In the genomic region with DNA sequence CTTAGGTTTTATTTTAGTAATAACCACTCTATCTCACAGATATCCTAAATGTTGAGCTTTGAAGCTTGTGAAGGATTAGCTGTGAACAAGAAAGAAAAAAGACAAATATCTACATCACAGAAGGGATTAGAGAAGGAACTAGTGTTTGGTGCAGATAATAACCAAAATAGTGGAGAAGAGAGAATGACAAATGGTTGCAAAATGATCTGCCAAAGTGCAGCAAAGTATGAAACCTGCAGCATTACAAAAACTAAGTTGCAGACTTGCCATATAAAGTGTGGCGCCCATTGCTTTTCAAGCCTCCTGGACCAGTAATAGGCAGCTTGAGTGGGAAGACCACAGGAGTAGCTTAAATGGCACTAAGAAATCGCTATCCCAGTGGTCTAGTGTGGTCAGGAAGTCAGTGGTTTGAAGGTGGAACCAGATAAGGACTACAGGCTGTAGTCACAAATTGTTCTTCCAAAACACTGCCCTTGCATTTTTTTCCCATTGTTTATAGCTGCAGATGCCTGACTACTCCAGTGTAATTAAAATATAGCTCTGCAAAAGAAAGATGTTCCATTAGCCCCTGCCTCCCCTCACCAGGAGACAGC, we compare ENCODE assay signal across 2 cellular contexts.
TF ChIP-seq lines count a peak whose summit lies in the region.

No MANE protein-coding gene starts in this region.

TF ChIP-seq in endothelial cell of umbilical vein, 7 proteins besides CTCF, POLR2A, EP300 and RAD21:
- TF ChIP-seq, protein P1, sequence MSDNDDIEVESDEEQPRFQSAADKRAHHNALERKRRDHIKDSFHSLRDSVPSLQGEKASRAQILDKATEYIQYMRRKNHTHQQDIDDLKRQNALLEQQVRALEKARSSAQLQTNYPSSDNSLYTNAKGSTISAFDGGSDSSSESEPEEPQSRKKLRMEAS (IDR thresholded peaks at IDR 0.05; ENCODE audit: insufficient read depth, insufficient read length), result no peak
- no peak for TF ChIP-seq MYC (IDR thresholded peaks at IDR 0.05; ENCODE audit: low read depth, low read length)
- no peak for TF ChIP-seq GATA2 (IDR thresholded peaks at IDR 0.05; ENCODE audit: insufficient read depth, insufficient read length, low read depth, low read length)
- TF ChIP-seq FOS (IDR thresholded peaks at IDR 0.05; ENCODE audit: borderline replicate concordance, insufficient read depth, low read length), result no peak
- no peak for TF ChIP-seq JUN (IDR thresholded peaks at IDR 0.05; ENCODE audit: borderline replicate concordance, insufficient read depth, insufficient read length, low read depth)
- no peak for TF ChIP-seq EZH2 (IDR thresholded peaks at IDR 0.05; ENCODE audit: borderline replicate concordance, low read depth, low read length, severe bottlenecking)
- TF ChIP-seq POLR2AphosphoS5 (IDR thresholded peaks at IDR 0.05; ENCODE audit: insufficient read depth, low read depth, low read length), result no peak

TF ChIP-seq in WTC11, 78 proteins besides CTCF, POLR2A, EP300 and RAD21:
- no peak for TF ChIP-seq ZBTB21 (CRISPR knock-in tag; IDR thresholded peaks at IDR 0.05; ENCODE audit: borderline replicate concordance)
- TF ChIP-seq ZNF396 (CRISPR knock-in tag; IDR thresholded peaks at IDR 0.05; ENCODE audit: borderline replicate concordance), result no peak
- TF ChIP-seq, protein P2, sequence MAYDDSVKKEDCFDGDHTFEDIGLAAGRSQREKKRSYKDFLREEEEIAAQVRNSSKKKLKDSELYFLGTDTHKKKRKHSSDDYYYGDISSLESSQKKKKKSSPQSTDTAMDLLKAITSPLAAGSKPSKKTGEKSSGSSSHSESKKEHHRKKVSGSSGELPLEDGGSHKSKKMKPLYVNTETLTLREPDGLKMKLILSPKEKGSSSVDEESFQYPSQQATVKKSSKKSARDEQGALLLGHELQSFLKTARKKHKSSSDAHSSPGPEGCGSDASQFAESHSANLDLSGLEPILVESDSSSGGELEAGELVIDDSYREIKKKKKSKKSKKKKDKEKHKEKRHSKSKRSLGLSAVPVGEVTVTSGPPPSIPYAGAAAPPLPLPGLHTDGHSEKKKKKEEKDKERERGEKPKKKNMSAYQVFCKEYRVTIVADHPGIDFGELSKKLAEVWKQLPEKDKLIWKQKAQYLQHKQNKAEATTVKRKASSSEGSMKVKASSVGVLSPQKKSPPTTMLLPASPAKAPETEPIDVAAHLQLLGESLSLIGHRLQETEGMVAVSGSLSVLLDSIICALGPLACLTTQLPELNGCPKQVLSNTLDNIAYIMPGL (CRISPR knock-in tag; IDR thresholded peaks at IDR 0.05), result no peak
- TF ChIP-seq, protein P3, sequence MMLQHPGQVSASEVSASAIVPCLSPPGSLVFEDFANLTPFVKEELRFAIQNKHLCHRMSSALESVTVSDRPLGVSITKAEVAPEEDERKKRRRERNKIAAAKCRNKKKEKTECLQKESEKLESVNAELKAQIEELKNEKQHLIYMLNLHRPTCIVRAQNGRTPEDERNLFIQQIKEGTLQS (CRISPR knock-in tag; conservative IDR thresholded peaks at IDR 0.05), result no peak
- TF ChIP-seq FOXJ3 (CRISPR knock-in tag; IDR thresholded peaks at IDR 0.05; ENCODE audit: borderline replicate concordance), result no peak
- TF ChIP-seq ZNF416 (CRISPR knock-in tag; IDR thresholded peaks at IDR 0.05), result no peak
- TF ChIP-seq KAT7 (CRISPR knock-in tag; IDR thresholded peaks at IDR 0.05; ENCODE audit: borderline replicate concordance), result no peak
- TF ChIP-seq, protein P4, sequence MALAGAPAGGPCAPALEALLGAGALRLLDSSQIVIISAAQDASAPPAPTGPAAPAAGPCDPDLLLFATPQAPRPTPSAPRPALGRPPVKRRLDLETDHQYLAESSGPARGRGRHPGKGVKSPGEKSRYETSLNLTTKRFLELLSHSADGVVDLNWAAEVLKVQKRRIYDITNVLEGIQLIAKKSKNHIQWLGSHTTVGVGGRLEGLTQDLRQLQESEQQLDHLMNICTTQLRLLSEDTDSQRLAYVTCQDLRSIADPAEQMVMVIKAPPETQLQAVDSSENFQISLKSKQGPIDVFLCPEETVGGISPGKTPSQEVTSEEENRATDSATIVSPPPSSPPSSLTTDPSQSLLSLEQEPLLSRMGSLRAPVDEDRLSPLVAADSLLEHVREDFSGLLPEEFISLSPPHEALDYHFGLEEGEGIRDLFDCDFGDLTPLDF (CRISPR knock-in tag; IDR thresholded peaks at IDR 0.05), result no peak
- TF ChIP-seq, protein P1 (CRISPR knock-in tag; IDR thresholded peaks at IDR 0.05), result no peak
- TF ChIP-seq FOXK1 (CRISPR knock-in tag; IDR thresholded peaks at IDR 0.05), result no peak
- no peak for TF ChIP-seq JUN (CRISPR knock-in tag; IDR thresholded peaks at IDR 0.05)
- TF ChIP-seq, protein P5, sequence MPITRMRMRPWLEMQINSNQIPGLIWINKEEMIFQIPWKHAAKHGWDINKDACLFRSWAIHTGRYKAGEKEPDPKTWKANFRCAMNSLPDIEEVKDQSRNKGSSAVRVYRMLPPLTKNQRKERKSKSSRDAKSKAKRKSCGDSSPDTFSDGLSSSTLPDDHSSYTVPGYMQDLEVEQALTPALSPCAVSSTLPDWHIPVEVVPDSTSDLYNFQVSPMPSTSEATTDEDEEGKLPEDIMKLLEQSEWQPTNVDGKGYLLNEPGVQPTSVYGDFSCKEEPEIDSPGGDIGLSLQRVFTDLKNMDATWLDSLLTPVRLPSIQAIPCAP (CRISPR knock-in tag; IDR thresholded peaks at IDR 0.05), result no peak
- no peak for TF ChIP-seq ZNF263 (CRISPR knock-in tag; IDR thresholded peaks at IDR 0.05; ENCODE audit: low read depth)
- TF ChIP-seq, protein P6, sequence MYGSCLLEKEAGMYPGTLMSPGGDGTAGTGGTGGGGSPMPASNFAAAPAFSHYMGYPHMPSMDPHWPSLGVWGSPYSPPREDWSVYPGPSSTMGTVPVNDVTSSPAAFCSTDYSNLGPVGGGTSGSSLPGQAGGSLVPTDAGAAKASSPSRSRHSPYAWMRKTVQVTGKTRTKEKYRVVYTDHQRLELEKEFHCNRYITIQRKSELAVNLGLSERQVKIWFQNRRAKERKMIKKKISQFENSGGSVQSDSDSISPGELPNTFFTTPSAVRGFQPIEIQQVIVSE (CRISPR knock-in tag; IDR thresholded peaks at IDR 0.05; ENCODE audit: borderline replicate concordance), result no peak
- TF ChIP-seq, protein P7, sequence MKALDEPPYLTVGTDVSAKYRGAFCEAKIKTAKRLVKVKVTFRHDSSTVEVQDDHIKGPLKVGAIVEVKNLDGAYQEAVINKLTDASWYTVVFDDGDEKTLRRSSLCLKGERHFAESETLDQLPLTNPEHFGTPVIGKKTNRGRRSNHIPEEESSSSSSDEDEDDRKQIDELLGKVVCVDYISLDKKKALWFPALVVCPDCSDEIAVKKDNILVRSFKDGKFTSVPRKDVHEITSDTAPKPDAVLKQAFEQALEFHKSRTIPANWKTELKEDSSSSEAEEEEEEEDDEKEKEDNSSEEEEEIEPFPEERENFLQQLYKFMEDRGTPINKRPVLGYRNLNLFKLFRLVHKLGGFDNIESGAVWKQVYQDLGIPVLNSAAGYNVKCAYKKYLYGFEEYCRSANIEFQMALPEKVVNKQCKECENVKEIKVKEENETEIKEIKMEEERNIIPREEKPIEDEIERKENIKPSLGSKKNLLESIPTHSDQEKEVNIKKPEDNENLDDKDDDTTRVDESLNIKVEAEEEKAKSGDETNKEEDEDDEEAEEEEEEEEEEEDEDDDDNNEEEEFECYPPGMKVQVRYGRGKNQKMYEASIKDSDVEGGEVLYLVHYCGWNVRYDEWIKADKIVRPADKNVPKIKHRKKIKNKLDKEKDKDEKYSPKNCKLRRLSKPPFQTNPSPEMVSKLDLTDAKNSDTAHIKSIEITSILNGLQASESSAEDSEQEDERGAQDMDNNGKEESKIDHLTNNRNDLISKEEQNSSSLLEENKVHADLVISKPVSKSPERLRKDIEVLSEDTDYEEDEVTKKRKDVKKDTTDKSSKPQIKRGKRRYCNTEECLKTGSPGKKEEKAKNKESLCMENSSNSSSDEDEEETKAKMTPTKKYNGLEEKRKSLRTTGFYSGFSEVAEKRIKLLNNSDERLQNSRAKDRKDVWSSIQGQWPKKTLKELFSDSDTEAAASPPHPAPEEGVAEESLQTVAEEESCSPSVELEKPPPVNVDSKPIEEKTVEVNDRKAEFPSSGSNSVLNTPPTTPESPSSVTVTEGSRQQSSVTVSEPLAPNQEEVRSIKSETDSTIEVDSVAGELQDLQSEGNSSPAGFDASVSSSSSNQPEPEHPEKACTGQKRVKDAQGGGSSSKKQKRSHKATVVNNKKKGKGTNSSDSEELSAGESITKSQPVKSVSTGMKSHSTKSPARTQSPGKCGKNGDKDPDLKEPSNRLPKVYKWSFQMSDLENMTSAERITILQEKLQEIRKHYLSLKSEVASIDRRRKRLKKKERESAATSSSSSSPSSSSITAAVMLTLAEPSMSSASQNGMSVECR (CRISPR knock-in tag; IDR thresholded peaks at IDR 0.05; ENCODE audit: borderline replicate concordance), result no peak
- TF ChIP-seq NR2C2 (CRISPR knock-in tag; IDR thresholded peaks at IDR 0.05), result no peak
- no peak for TF ChIP-seq CREM (CRISPR knock-in tag; IDR thresholded peaks at IDR 0.05)
- TF ChIP-seq ELF4 (CRISPR knock-in tag; IDR thresholded peaks at IDR 0.05; ENCODE audit: low read depth), result no peak
